In genomic region chr17:9121186-9121820, GRCh38 we compare ENCODE assay signal across 19 cellular contexts.
DNase-seq lines count a peak whose midpoint lies in the region; ATAC-seq and TF ChIP-seq lines count a peak whose summit lies in the region.
"Had no signal": no experiment of that assay in that cellular context is flagged by ENCODE, and none has a peak within 500 bp of the region (broad histone marks: within the 10 kb centered on the region; RNA-seq: fewer than 3 reads in every experiment).

No MANE protein-coding gene starts in this region.

- H3K4me1 ChIP-seq in right atrium auricular region (peaks cover 0 to 17% of the 10 kb centered on the region in 2 donors), left ventricle myocardium inferior (no peaks in the 10 kb centered on the region), upper lobe of right lung (no peaks in the 10 kb centered on the region), left lung (no peaks in the 10 kb centered on the region)

- H3K9me3 ChIP-seq in right atrium auricular region: peaks cover 0 to 5% of the 10 kb centered on the region in 2 donors
- peaks cover 7% of the 10 kb centered on the region for H3K9me3 ChIP-seq in left ventricle myocardium inferior (replicated peaks)
- no peaks in the 10 kb centered on the region for H3K9me3 ChIP-seq in upper lobe of right lung
- peaks cover 0 to 4% of the 10 kb centered on the region in 2 donors for H3K9me3 ChIP-seq in left lung
- H3K9me3 ChIP-seq: HAP-1, SJCRH30 had no signal

- H3K4me1 Mint-ChIP-seq in endothelial cell (ENCODE audit: unreplicated experiment): peaks cover 4% of the 10 kb centered on the region
- H3K4me1 Mint-ChIP-seq in nephron progenitor cell: peaks cover 41% of the 10 kb centered on the region
- peaks cover under 1 to 2% (median 2%) of the 10 kb centered on the region in 4 donors for H3K4me1 Mint-ChIP-seq in naive thymus-derived CD8-positive, alpha-beta T cell
- H3K4me1 Mint-ChIP-seq: B cell had no signal

- H3K4me3 ChIP-seq in right atrium auricular region (no peak overlapping the region), left ventricle myocardium inferior (no peak overlapping the region), upper lobe of right lung (no peak overlapping the region), left lung (no peak overlapping the region)
- H3K4me3 ChIP-seq: HAP-1, SJCRH30 had no signal

- POLR2A ChIA-PET in naive thymus-derived CD8-positive, alpha-beta T cell (lab: Charles Lee): no interaction called here

- TF ChIP-seq CTCF in right atrium auricular region (IDR thresholded peaks at IDR 0.05) (no peak), left ventricle myocardium inferior (IDR thresholded peaks at IDR 0.05; ENCODE audit: borderline replicate concordance) (no peak), endothelial cell (IDR thresholded peaks at IDR 0.05; ENCODE audit: unreplicated experiment) (no peak), nephron progenitor cell (IDR thresholded peaks at IDR 0.05) (no peak), upper lobe of right lung (IDR thresholded peaks at IDR 0.05) (no peak), left lung (IDR thresholded peaks at IDR 0.05) (no peak)

- ATAC-seq in upper lobe of right lung (no peak), left lung (no peak)
- no peak for ATAC-seq in naive thymus-derived CD8-positive, alpha-beta T cell
- ATAC-seq: Panc1 had no signal

- peaks cover 4% of the 10 kb centered on the region for H3K27me3 Mint-ChIP-seq in endothelial cell (ENCODE audit: unreplicated experiment)
- H3K27me3 Mint-ChIP-seq in nephron progenitor cell (ENCODE audit: low read depth, poor library complexity): peaks cover 5% of the 10 kb centered on the region
- H3K27me3 Mint-ChIP-seq in naive thymus-derived CD8-positive, alpha-beta T cell: peaks cover 6 to 19% (median 7%) of the 10 kb centered on the region in 5 donors

- H3K36me3 Mint-ChIP-seq in endothelial cell (ENCODE audit: low read depth, unreplicated experiment): no peaks in the 10 kb centered on the region
- H3K36me3 Mint-ChIP-seq in nephron progenitor cell (ENCODE audit: low read depth): peaks cover 20% of the 10 kb centered on the region
- peaks cover 0 to 1% (median 0%) of the 10 kb centered on the region in 3 donors for H3K36me3 Mint-ChIP-seq in naive thymus-derived CD8-positive, alpha-beta T cell
- H3K36me3 Mint-ChIP-seq: CD14-positive monocyte had no signal

- peak overlapping the region; percentile 32 for H3K4me3 Mint-ChIP-seq in endothelial cell (ENCODE audit: unreplicated experiment)
- H3K4me3 Mint-ChIP-seq in nephron progenitor cell: no peak overlapping the region
- H3K4me3 Mint-ChIP-seq in naive thymus-derived CD8-positive, alpha-beta T cell: no peak overlapping the region
- H3K4me3 Mint-ChIP-seq: B cell, CD14-positive monocyte had no signal

- H3K27ac ChIP-seq in right atrium auricular region (peak overlapping the region; percentile 14 to 21), left ventricle myocardium inferior (replicated peaks) (no peak overlapping the region), upper lobe of right lung (no peak overlapping the region), left lung (no peak overlapping the region)
- H3K27ac ChIP-seq: SJCRH30 had no signal

- intact Hi-C loops in left ventricle myocardium inferior (cut with micrococcal nuclease): no loop called here
- intact Hi-C loops in upper lobe of right lung (cut with DNase I): no loop called here
- intact Hi-C loops in left lung (cut with DNase I): no loop called here

- H3K36me3 ChIP-seq in right atrium auricular region: no peaks in the 10 kb centered on the region
- H3K36me3 ChIP-seq in left ventricle myocardium inferior: no peaks in the 10 kb centered on the region
- H3K36me3 ChIP-seq in upper lobe of right lung: no peaks in the 10 kb centered on the region
- H3K36me3 ChIP-seq in left lung: no peaks in the 10 kb centered on the region
- H3K36me3 ChIP-seq: HAP-1, SJCRH30 had no signal

- no peak for DNase-seq in right atrium auricular region (ENCODE audit: low spot score)
- no peak for DNase-seq in left ventricle myocardium inferior
- DNase-seq in endothelial cell (ENCODE audit: low spot score): no peak
- no peak for DNase-seq in nephron progenitor cell
- peak; percentile 31 for DNase-seq in upper lobe of right lung
- DNase-seq in left lung: no peak
- DNase-seq in naive thymus-derived CD8-positive, alpha-beta T cell: no peak
- no peak for DNase-seq in activated CD4-positive, CD25-positive, alpha-beta regulatory T cell (lab: John Stamatoyannopoulos, UW)
- DNase-seq: 8988T, DMS53, EL, GF-D8, NCI-H1092 treated with DMSO at 0.1 percent for 48 hours, NCI-H1436 treated with DMSO at 0.1 percent for 48 hours had no signal

- H3K9me3 Mint-ChIP-seq in endothelial cell (ENCODE audit: unreplicated experiment) (no peaks in the 10 kb centered on the region), nephron progenitor cell (no peaks in the 10 kb centered on the region)
- peaks cover 0 to 6% (median 3%) of the 10 kb centered on the region in 9 donors for H3K9me3 Mint-ChIP-seq in naive thymus-derived CD8-positive, alpha-beta T cell

- H3K27me3 ChIP-seq in right atrium auricular region (no peaks in the 10 kb centered on the region), left ventricle myocardium inferior (ENCODE audit: low read depth) (no peaks in the 10 kb centered on the region), upper lobe of right lung (no peaks in the 10 kb centered on the region), left lung (peaks cover 0 to 22% of the 10 kb centered on the region in 2 donors)
- H3K27me3 ChIP-seq: SJCRH30 had no signal

- H3K27ac Mint-ChIP-seq in endothelial cell (ENCODE audit: unreplicated experiment) (no peak overlapping the region), nephron progenitor cell (peak overlapping the region; percentile 68)
- peak overlapping the region in 2 of 10 donors; percentile 17 to 48 for H3K27ac Mint-ChIP-seq in naive thymus-derived CD8-positive, alpha-beta T cell
- H3K27ac Mint-ChIP-seq: B cell had no signal

Comparison
In these comparisons a context has a peak if more than half of its experiments do, and no peak if none do; other contexts are left out.
1. H3K27ac ChIP-seq: peak in right atrium auricular region (2 of 2); none in left ventricle myocardium inferior (single experiment), upper lobe of right lung (single experiment) and left lung (0 of 2).